In the genomic region with DNA sequence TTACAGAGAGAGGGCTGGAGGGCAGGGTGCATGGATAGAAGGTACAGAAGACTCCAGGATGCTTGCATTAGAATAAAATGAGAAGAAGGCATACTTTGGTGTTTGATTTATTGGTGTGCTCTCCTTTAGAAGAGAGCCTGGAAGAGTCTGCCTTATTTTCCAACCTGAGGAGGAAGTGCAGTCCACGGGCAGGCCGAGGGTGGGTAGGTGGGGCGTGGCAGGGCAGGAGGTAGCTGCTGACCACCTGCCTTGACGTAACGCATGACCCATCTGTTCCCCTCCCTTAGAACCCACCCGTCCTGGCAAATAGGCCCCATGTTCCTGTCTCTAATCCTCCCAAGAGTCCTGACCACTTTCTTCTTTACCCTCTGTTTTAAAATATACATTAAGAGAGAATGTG, we compare ENCODE assay signal across 19 cellular contexts.
"Had no signal": no experiment of that assay in that cellular context is flagged by ENCODE, and none has a peak within 500 bp of the region (broad histone marks: within the 10 kb centered on the region; RNA-seq: fewer than 3 reads in every experiment).

No MANE protein-coding gene starts in this region.

- H3K4me1 Mint-ChIP-seq: activated CD4-positive, alpha-beta memory T cell treated with anti-CD3 and anti-CD28 coated beads, Interleukin-2, amount 10 ng/mL, durations not matched to agents 7 days and 5 days; neural progenitor cell had no signal

- H2AFZ ChIP-seq: neural progenitor cell had no signal

- H3K4me3 ChIP-seq: adrenal gland, neural progenitor cell, ovary, thyroid gland had no signal

- H3K27me3 ChIP-seq: neural progenitor cell, ovary, thyroid gland had no signal

- H3K9me3 ChIP-seq: adrenal gland, ovary, thyroid gland had no signal

- DNase-seq: activated CD4-positive, alpha-beta T cell treated with anti-CD3 and anti-CD28 coated beads for 48 hours; activated CD4-positive, CD25-positive, alpha-beta regulatory T cell; activated gamma-delta T cell; activated T-cell treated with anti-CD3 and anti-CD28 coated beads, Interleukin-2, amount 50 U/mL, for 48 hours; effector CD8-positive, alpha-beta T cell; left colon; stimulated activated naive CD4-positive, alpha-beta T cell; T1000; thyroid gland had no signal

- H3K4me3 Mint-ChIP-seq: activated CD4-positive, alpha-beta memory T cell treated with anti-CD3 and anti-CD28 coated beads, Interleukin-2, amount 10 ng/mL, durations not matched to agents 7 days and 5 days; naive thymus-derived CD4-positive, alpha-beta T cell; neural progenitor cell had no signal

- FAIRE-seq: astrocyte, bronchial epithelial cell, islet of Langerhans had no signal

- H3K4me1 ChIP-seq: adrenal gland, neural progenitor cell had no signal

- ATAC-seq: activated naive CD4-positive, alpha-beta T cell treated with anti-CD3 and anti-CD28 coated beads, Interleukin-2, amount 50 U/mL, for 72 hours; left colon; naive thymus-derived CD4-positive, alpha-beta T cell; sciatic nerve had no signal

- H3K36me3 Mint-ChIP-seq: activated naive CD4-positive, alpha-beta T cell treated with anti-CD3 and anti-CD28 coated beads, Interleukin-2, amount 50 U/mL, for 72 hours; neural progenitor cell had no signal

- H3K4me2 ChIP-seq: neural progenitor cell had no signal

- H3K9ac ChIP-seq: neural progenitor cell had no signal

- H3K27ac Mint-ChIP-seq: activated CD4-positive, alpha-beta memory T cell treated with anti-CD3 and anti-CD28 coated beads, Interleukin-2, amount 10 ng/mL, durations not matched to agents 7 days and 5 days; activated naive CD4-positive, alpha-beta T cell treated with anti-CD3 and anti-CD28 coated beads, Interleukin-2, amount 50 U/mL, for 72 hours; neural progenitor cell had no signal

- H3K27ac ChIP-seq: neural progenitor cell, thyroid gland had no signal

- H3K36me3 ChIP-seq: adrenal gland, neural progenitor cell, ovary, thyroid gland had no signal

- H3K9me3 Mint-ChIP-seq: activated CD4-positive, alpha-beta memory T cell treated with anti-CD3 and anti-CD28 coated beads, Interleukin-2, amount 10 ng/mL, durations not matched to agents 7 days and 5 days; activated naive CD4-positive, alpha-beta T cell treated with anti-CD3 and anti-CD28 coated beads, Interleukin-2, amount 50 U/mL, for 72 hours; neural progenitor cell had no signal
